ENCODE assay signal across 12 cellular contexts in genomic region chr4:22485751-22486150, GRCh38. TPM values are rescaled to one million over a fixed set of nuclear protein-coding genes. Genes with fewer than 3 reads are reported as not detected.
DNase-seq lines count a peak whose midpoint lies in the region; ATAC-seq and TF ChIP-seq lines count a peak whose summit lies in the region.
"Had no signal": no experiment of that assay in that cellular context is flagged by ENCODE, and none has a peak within 500 bp of the region (broad histone marks: within the 10 kb centered on the region; RNA-seq: fewer than 3 reads in every experiment).

No MANE protein-coding gene starts in this region.

- H3K4me3 ChIP-seq in GM23248 (no peak overlapping the region), WERI-Rb-1 (ENCODE audit: low read depth, low read length) (no peak overlapping the region), smooth muscle cell (no peak overlapping the region)
- H3K4me3 ChIP-seq: neural progenitor cell had no signal

- H3F3A ChIP-seq in GM23248 (ENCODE audit: insufficient read depth), result peaks cover 16% of the 10 kb centered on the region
- peaks cover 7% of the 10 kb centered on the region for H3F3A ChIP-seq in smooth muscle cell (ENCODE audit: low read depth)

- peaks cover 19% of the 10 kb centered on the region for H3K4me1 ChIP-seq in GM23248 (ENCODE audit: insufficient read depth)
- H3K4me1 ChIP-seq in smooth muscle cell (ENCODE audit: low read depth), result peaks cover 7% of the 10 kb centered on the region

- H3K27me3 ChIP-seq in GM23248 (replicated peaks; ENCODE audit: insufficient read depth) (no peaks in the 10 kb centered on the region), WERI-Rb-1 (ENCODE audit: insufficient read depth, low read depth, severe bottlenecking) (no peaks in the 10 kb centered on the region), smooth muscle cell (ENCODE audit: low read depth) (no peaks in the 10 kb centered on the region)
- H3K27me3 ChIP-seq: neural progenitor cell had no signal

- H3K36me3 ChIP-seq in GM23248 (ENCODE audit: low read depth), result no peaks in the 10 kb centered on the region
- no peaks in the 10 kb centered on the region for H3K36me3 ChIP-seq in WERI-Rb-1
- no peaks in the 10 kb centered on the region for H3K36me3 ChIP-seq in smooth muscle cell (ENCODE audit: low read depth)
- H3K36me3 ChIP-seq: neural progenitor cell had no signal

- no peaks in the 10 kb centered on the region for H3K9me2 ChIP-seq in GM23248 (ENCODE audit: insufficient read depth)

- no peak for TF ChIP-seq CTCF in WERI-Rb-1 (IDR thresholded peaks at IDR 0.05; ENCODE audit: low read depth, low read length)
- TF ChIP-seq CTCF in smooth muscle cell (IDR thresholded peaks at IDR 0.05; ENCODE audit: borderline replicate concordance, insufficient read depth, poor library complexity, severe bottlenecking), result no peak

- DNase-seq in AG08395 (ENCODE audit: low spot score), result peak; percentile 78
- peak; percentile 84 for DNase-seq in GM23248
- no peak for DNase-seq in WERI-Rb-1
- peak; percentile 64 for DNase-seq in glomerular visceral epithelial cell (ENCODE audit: extremely low spot score)
- no peak for DNase-seq in GF-D8 (lab: John Stamatoyannopoulos, UW)
- no peak for DNase-seq in smooth muscle cell (lab: John Stamatoyannopoulos, UW; ENCODE audit: unreplicated experiment)
- DNase-seq: activated T-cell treated with anti-CD3 and anti-CD28 coated beads, Interleukin-2, amount 50 U/mL, for 1 hour; CD8-positive, alpha-beta T cell; stimulated activated CD4-positive, alpha-beta T cell treated with anti-CD3 and anti-CD28 coated beads, Interleukin-4, amount 100 ng/mL, for 24 hours had no signal

- WGBS in GM23248 (ENCODE audit: low coverage in 1 of 2, low lambda C conversion rate in 2 of 2, missing lambda C conversion rate in 2 of 2), 2 experiments, result 36 to 40% methylated on average over 5 of the region's 5 CpGs
- WGBS in smooth muscle cell (ENCODE audit: low lambda C conversion rate), result 96% methylated on average over 5 of the region's 5 CpGs

- H3K27ac ChIP-seq in GM23248 (no peak overlapping the region), WERI-Rb-1 (peak overlapping the region; percentile 83), smooth muscle cell (ENCODE audit: low read depth) (no peak overlapping the region)
- H3K27ac ChIP-seq: neural progenitor cell had no signal

- H3K79me2 ChIP-seq in GM23248 (ENCODE audit: insufficient read depth) (no peaks in the 10 kb centered on the region; the same call in 1 of the 2 replicates), smooth muscle cell (ENCODE audit: low read depth) (peaks cover 22% of the 10 kb centered on the region)

- H3K4me2 ChIP-seq in GM23248 (ENCODE audit: unreplicated experiment) (peak overlapping the region; percentile 34), smooth muscle cell (no peak overlapping the region)
- H3K4me2 ChIP-seq: neural progenitor cell had no signal

- in situ Hi-C loops in GM23248 (cut with MboI), result no loop called here

- no peak for ATAC-seq in HG03378 (IDR thresholded peaks at IDR 0.05; ENCODE audit: unreplicated experiment)
- no peak for ATAC-seq in HG03565 (IDR thresholded peaks at IDR 0.05; ENCODE audit: unreplicated experiment)
- ATAC-seq: CD8-positive, alpha-beta T cell had no signal

- no peaks in the 10 kb centered on the region for H4K20me1 ChIP-seq in GM23248 (ENCODE audit: insufficient read depth)
- H4K20me1 ChIP-seq in smooth muscle cell (ENCODE audit: low read depth), result peaks cover 56% of the 10 kb centered on the region

- H2AFZ ChIP-seq in GM23248 (no peak overlapping the region), smooth muscle cell (ENCODE audit: low read depth) (no peak overlapping the region)
- H2AFZ ChIP-seq: neural progenitor cell had no signal

- H3K9me3 ChIP-seq in GM23248 (ENCODE audit: low read depth), result no peaks in the 10 kb centered on the region
- H3K9me3 ChIP-seq in WERI-Rb-1 (ENCODE audit: severe bottlenecking), result no peaks in the 10 kb centered on the region
- H3K9me3 ChIP-seq in smooth muscle cell (replicated peaks; ENCODE audit: low read depth), result no peaks in the 10 kb centered on the region

- H3K9ac ChIP-seq in GM23248, result no peak overlapping the region
- H3K9ac ChIP-seq in smooth muscle cell (ENCODE audit: low read depth), result no peak overlapping the region
- H3K9ac ChIP-seq: neural progenitor cell had no signal

RNA-seq across cellular contexts. Expression of gene ADGRA3, which starts 30.1 kb away (rescaled TPM):
- total RNA-seq in GM23248 (2014; rRNA removed; shearing (Covaris generic)), result 7.8 and 9.4 TPM in 2 replicates
- polyA plus RNA-seq in GM23248 (2016; fragmentation: Nextera tagmentation; extraction: Ambion mirVana) (1.1 and 1.2 TPM in 2 replicates), smooth muscle cell (20.9 and 24.4 TPM in 2 replicates)
- total RNA-seq in smooth muscle cell, result 47.0 and 54.8 TPM in 2 replicates

Comparison
In these comparisons a context has a peak if more than half of its experiments do, and no peak if none do; other contexts are left out.
1. DNase-seq: peak in AG08395 (single experiment), GM23248 (single experiment) and glomerular visceral epithelial cell (single experiment); none in WERI-Rb-1 (single experiment), GF-D8 (single experiment) and smooth muscle cell (single experiment).